In genomic region chr14:94598816-94599655, GRCh38 we compare ENCODE assay signal across 1 cellular context.
TF ChIP-seq lines count a peak whose summit lies in the region.

No MANE protein-coding gene starts in this region.

TF ChIP-seq in K562, 482 proteins besides CTCF, POLR2A, EP300 and RAD21 (continued from another document):
- TF ChIP-seq, protein P1, sequence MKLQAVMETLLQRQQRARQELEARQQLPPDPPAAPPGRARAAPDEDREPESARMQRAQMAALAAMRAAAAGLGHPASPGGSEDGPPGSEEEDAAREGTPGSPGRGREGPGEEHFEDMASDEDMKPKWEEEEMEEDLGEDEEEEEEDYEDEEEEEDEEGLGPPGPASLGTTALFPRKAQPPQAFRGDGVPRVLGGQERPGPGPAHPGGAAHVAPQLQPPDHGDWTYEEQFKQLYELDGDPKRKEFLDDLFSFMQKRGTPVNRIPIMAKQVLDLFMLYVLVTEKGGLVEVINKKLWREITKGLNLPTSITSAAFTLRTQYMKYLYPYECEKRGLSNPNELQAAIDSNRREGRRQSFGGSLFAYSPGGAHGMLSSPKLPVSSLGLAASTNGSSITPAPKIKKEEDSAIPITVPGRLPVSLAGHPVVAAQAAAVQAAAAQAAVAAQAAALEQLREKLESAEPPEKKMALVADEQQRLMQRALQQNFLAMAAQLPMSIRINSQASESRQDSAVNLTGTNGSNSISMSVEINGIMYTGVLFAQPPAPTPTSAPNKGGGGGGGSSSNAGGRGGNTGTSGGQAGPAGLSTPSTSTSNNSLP (IDR thresholded peaks at IDR 0.05; ENCODE audit: borderline replicate concordance, low read depth, low read length), result no peak
- TF ChIP-seq ZNF592 (IDR thresholded peaks at IDR 0.05) (no peak), ZNF584 (CRISPR knock-in tag; IDR thresholded peaks at IDR 0.05; ENCODE audit: low read depth) (no peak), ATF3 (IDR thresholded peaks at IDR 0.05) (peak; percentile 79), ATF3 (CRISPR knock-in tag; conservative IDR thresholded peaks at IDR 0.05) (no peak), C11orf30 (IDR thresholded peaks at IDR 0.05; ENCODE audit: low read depth) (no peak), ZC3H4 (CRISPR knock-in tag; IDR thresholded peaks at IDR 0.05; ENCODE audit: borderline replicate concordance) (no peak), CEBPG (CRISPR knock-in tag; IDR thresholded peaks at IDR 0.05) (no peak), CEBPG (tag; conservative IDR thresholded peaks at IDR 0.05 in 1 of 2, IDR thresholded peaks at IDR 0.05 in 1 of 2) (peak; percentile 68 to 76), SAFB (IDR thresholded peaks at IDR 0.05; ENCODE audit: borderline replicate concordance, low read depth, low read length) (no peak), KAT7 (CRISPR knock-in tag; IDR thresholded peaks at IDR 0.05; ENCODE audit: borderline replicate concordance) (no peak), ZNF121 (CRISPR knock-in tag; conservative IDR thresholded peaks at IDR 0.05) (no peak), MEIS2 (IDR thresholded peaks at IDR 0.05; ENCODE audit: partially characterized antibody) (no peak), NR4A1 (CRISPR knock-in tag; IDR thresholded peaks at IDR 0.05) (no peak), NR4A1 (tag; IDR thresholded peaks at IDR 0.05) (no peak)
- TF ChIP-seq, protein P2, sequence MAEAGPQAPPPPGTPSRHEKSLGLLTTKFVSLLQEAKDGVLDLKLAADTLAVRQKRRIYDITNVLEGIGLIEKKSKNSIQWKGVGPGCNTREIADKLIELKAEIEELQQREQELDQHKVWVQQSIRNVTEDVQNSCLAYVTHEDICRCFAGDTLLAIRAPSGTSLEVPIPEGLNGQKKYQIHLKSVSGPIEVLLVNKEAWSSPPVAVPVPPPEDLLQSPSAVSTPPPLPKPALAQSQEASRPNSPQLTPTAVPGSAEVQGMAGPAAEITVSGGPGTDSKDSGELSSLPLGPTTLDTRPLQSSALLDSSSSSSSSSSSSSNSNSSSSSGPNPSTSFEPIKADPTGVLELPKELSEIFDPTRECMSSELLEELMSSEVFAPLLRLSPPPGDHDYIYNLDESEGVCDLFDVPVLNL (CRISPR knock-in tag; IDR thresholded peaks at IDR 0.05; ENCODE audit: low read depth), result no peak
